In genomic region chr2:206442854-206443734, GRCh38 we compare ENCODE assay signal across 8 cellular contexts. TPM values are rescaled to one million over a fixed set of nuclear protein-coding genes. Genes with fewer than 3 reads are reported as not detected.
DNase-seq lines count a peak whose midpoint lies in the region; ATAC-seq, FAIRE-seq and TF ChIP-seq lines count a peak whose summit lies in the region.

ADAM23 (plus strand) TSS chr2:206443532; CDS start chr2:206443867, 335 bp downstream.

- FAIRE-seq in HepG2 (lab: Jason Lieb, UNC): no peak

- intact Hi-C loops in dorsolateral prefrontal cortex (cut with DNase I) (loop anchor here (2.0 to 10.0 kb wide), 5 partner anchors 112 to 356 kb away; partner anchors contain the start of gene INO80D (in 1 of the 2)), HepG2 (cut with micrococcal nuclease; ENCODE audit: unreplicated experiment) (loop anchor here (2.0 kb wide), 1 partner anchor 50 kb away; no protein-coding TSS in a partner anchor)

- BruUV-seq in HepG2 (replicated peaks; lab: Mats Ljungman, UMichigan): no TSS peak

- in situ Hi-C loops in HepG2 (cut with HindIII; ENCODE audit: extremely low pct_ligation_motif_present, low pct_unique_long_range_greater_than_20kb): no loop called here

- CTCF ChIA-PET in HepG2 (lab: Yijun Ruan, JAX; ENCODE audit: low intra/inter-chr PET ratio, low total read pairs): no interaction called here

- DNase-seq in DMS79 (lab: John Stamatoyannopoulos, UW) (peak; percentile 43), NCI-H1436 treated with DMSO at 0.1 percent for 48 hours (lab: John Stamatoyannopoulos, UW) (peak; percentile 39), dorsolateral prefrontal cortex (peak; percentile 87 to 95 (median 92)), HepG2 (ENCODE audit: low spot score) (no peak), UCSD-AML1 (lab: John Stamatoyannopoulos, UW; ENCODE audit: unreplicated experiment) (no peak)
- DNase-seq in activated CD4-positive, alpha-beta T cell treated with anti-CD3 and anti-CD28 coated beads for 48 hours: peak; percentile 51
- DNase-seq in stimulated activated CD4-positive, alpha-beta T cell treated with anti-CD3 and anti-CD28 coated beads, Interleukin-2, amount 100 ng/mL, for 4 hours (ENCODE audit: low read depth): peak; percentile 16

- H3K27ac ChIP-seq in dorsolateral prefrontal cortex: peak within 1 kb of the TSS; percentile 23 to 96 (median 89)
- H3K27ac ChIP-seq in HepG2 (ENCODE audit: extremely low read length, insufficient read depth, low read length): no peak within 1 kb of the TSS

- POLR2A ChIA-PET in HepG2 (lab: Yijun Ruan, JAX): no interaction called here

- no peaks in the 10 kb centered on the region for H3K9me3 ChIP-seq in HepG2 (ENCODE audit: low read length)

- H2AFZ ChIP-seq in HepG2 (ENCODE audit: low read length): no peak within 1 kb of the TSS

- H3K9ac ChIP-seq in HepG2 (ENCODE audit: insufficient read depth, low read depth, low read length): no peak within 1 kb of the TSS

- no peak for TF ChIP-seq RAD21 in HepG2 (CRISPR knock-in tag; IDR thresholded peaks at IDR 0.05)

- H3K4me3 ChIP-seq in dorsolateral prefrontal cortex (peak within 1 kb of the TSS; percentile 54 to 90 (median 74)), HepG2 (replicated peaks in 1 of 3; ENCODE audit: insufficient read depth in 1 of 3, low read depth in 2 of 3, low read length in 3 of 3) (peak within 1 kb of the TSS; percentile 45 to 69 (median 47); a peak in 4 of 6 replicates)

- TF ChIP-seq EP300 in HepG2 (IDR thresholded peaks at IDR 0.05; ENCODE audit: low read depth in 2 of 2, low read length in 2 of 2): no peak
- TF ChIP-seq EP300 in HepG2 (CRISPR knock-in tag; IDR thresholded peaks at IDR 0.05; ENCODE audit: borderline replicate concordance): no peak

- peaks cover 5% of the 10 kb centered on the region; the same call in 1 of the 2 replicates for H3K4me1 ChIP-seq in HepG2 (ENCODE audit: insufficient read depth, low read length)

- WGBS in HepG2 (ENCODE audit: low lambda C conversion rate): 8% methylated on average over 34 of the region's 81 CpGs

- peak within 1 kb of the TSS; percentile 71 for H3K4me2 ChIP-seq in HepG2 (ENCODE audit: low read depth, low read length)

- no peaks in the 10 kb centered on the region for H4K20me1 ChIP-seq in HepG2 (ENCODE audit: insufficient read depth, low read length)

- no peaks in the 10 kb centered on the region for H3K36me3 ChIP-seq in HepG2 (replicated peaks in 1 of 2; ENCODE audit: control insufficient read depth in 1 of 2, insufficient read depth in 2 of 2, low read length in 2 of 2)

- TF ChIP-seq CTCF in dorsolateral prefrontal cortex (IDR thresholded peaks at IDR 0.05 in 54 of 56, conservative IDR thresholded peaks at IDR 0.05 in 2 of 56; ENCODE audit: low read depth in 1 of 56, partially characterized antibody in 56 of 56) (peak in 53 of 56 donors; percentile 21 to 69 (median 49)), HepG2 (CRISPR knock-in tag; IDR thresholded peaks at IDR 0.05) (no peak)

- H3K27me3 ChIP-seq in dorsolateral prefrontal cortex: no peaks in the 10 kb centered on the region
- peaks cover 2 to 45% of the 10 kb centered on the region in 2 experiments for H3K27me3 ChIP-seq in HepG2 (ENCODE audit: control insufficient read depth in 1 of 2, insufficient read depth in 2 of 2, low read length in 2 of 2)

- ATAC-seq in GM21723 (IDR thresholded peaks at IDR 0.05; ENCODE audit: unreplicated experiment) (peak; percentile 46), HepG2 (peak; percentile 49)

- H3K79me2 ChIP-seq in HepG2 (ENCODE audit: insufficient read depth, low read length): no peaks in the 10 kb centered on the region

- no peak for TF ChIP-seq POLR2A in HepG2 (IDR thresholded peaks at IDR 0.05; ENCODE audit: insufficient read depth in 1 of 2, low read depth in 2 of 2, low read length in 2 of 2)

TF ChIP-seq in HepG2, 621 proteins besides CTCF, POLR2A, EP300 and RAD21:
- TF ChIP-seq ZBTB14 (CRISPR knock-in tag; IDR thresholded peaks at IDR 0.05): peak; percentile 69
- no peak for TF ChIP-seq ZNF33B (CRISPR knock-in tag; IDR thresholded peaks at IDR 0.05)
- TF ChIP-seq ZNF496 (CRISPR knock-in tag; IDR thresholded peaks at IDR 0.05; ENCODE audit: insufficient replicate concordance): no peak
- TF ChIP-seq EZH2 (conservative IDR thresholded peaks at IDR 0.05; ENCODE audit: low read depth, low read length): peak; percentile 93; the same call in 1 of the 2 replicates
- peak; percentile 50; the same call in 1 of the 2 replicates for TF ChIP-seq MYPOP (CRISPR knock-in tag; IDR thresholded peaks at IDR 0.05)
- 0 out of 2 replicates have a peak, but pooled peaks have one; percentile 5 for TF ChIP-seq STAG1 (CRISPR knock-in tag; IDR thresholded peaks at IDR 0.05)

RNA-seq across cellular contexts. Expression of gene ADAM23, which starts in this region (rescaled TPM):
- total RNA-seq in dorsolateral prefrontal cortex: 100 to 1,000 TPM in 7 of 120 experiments, 10 to 100 TPM in 113; 25.3 to 107 (median 76.3) TPM
- 0.04 TPM in 1 of 2 replicates, not detected in the other for total RNA-seq in HepG2 (2016; rRNA removed; fragmentation: Illumina TruSeq; extraction: Trizol)
- total RNA-seq in HepG2 (2016; cell fraction: cytosol; rRNA removed; fragmentation: Illumina TruSeq; extraction: Trizol; ENCODE audit: low read depth): not detected in 2 replicates
- total RNA-seq in HepG2 (2016; cell fraction: insoluble cytoplasmic fraction; rRNA removed; fragmentation: Illumina TruSeq; extraction: Trizol): not detected in 2 replicates
- 0.03 TPM in 1 of 2 replicates, not detected in the other for total RNA-seq in HepG2 (2016; cell fraction: membrane; rRNA removed; fragmentation: Illumina TruSeq; extraction: Trizol)
- total RNA-seq in HepG2 (2016; cell fraction: nucleus; rRNA removed; fragmentation: Illumina TruSeq; extraction: Trizol): not detected in 2 replicates
- polyA plus RNA-seq in HepG2 (2011; rRNA removed): not detected in 2 replicates
- 0.01 and 0.03 TPM in 2 replicates for polyA plus RNA-seq in HepG2 (2011; cell fraction: cytosol; rRNA removed)
- 0.02 and 0.06 TPM in 2 replicates for polyA plus RNA-seq in HepG2 (2011; cell fraction: nucleus; rRNA removed)
- polyA plus RNA-seq in HepG2 (2012): not detected in 2 replicates
- not detected in 2 replicates for polyA plus RNA-seq in HepG2 (2016; cell fraction: cytosol; fragmentation: Illumina TruSeq; extraction: Trizol; ENCODE audit: low read depth)
- polyA plus RNA-seq in HepG2 (2016; cell fraction: insoluble cytoplasmic fraction; fragmentation: Illumina TruSeq; extraction: Trizol; ENCODE audit: low read depth): not detected in 2 replicates
- polyA plus RNA-seq in HepG2 (2016; cell fraction: membrane; fragmentation: Illumina TruSeq; extraction: Trizol; ENCODE audit: low read depth): not detected in 2 replicates
- polyA plus RNA-seq in HepG2 (2016; cell fraction: nucleus; fragmentation: Illumina TruSeq; extraction: Trizol; ENCODE audit: insufficient read depth, low read depth): 0.07 TPM in 1 of 2 replicates, not detected in the other
- 0.12 TPM in 1 of 2 replicates, not detected in the other for polyA minus RNA-seq in HepG2 (2011; rRNA and poly(A)+ RNA removed; ENCODE audit: low replicate concordance)
- not detected in 2 replicates for polyA minus RNA-seq in HepG2 (2011; cell fraction: cytosol; rRNA and poly(A)+ RNA removed)
- polyA minus RNA-seq in HepG2 (2011; cell fraction: nucleus; rRNA and poly(A)+ RNA removed): 0.12 TPM in 1 of 2 replicates, not detected in the other

Comparison
In these comparisons a context has a peak if more than half of its experiments do, and no peak if none do; other contexts are left out.
1. RNA of gene ADAM23 (total RNA-seq): 25.3 to 107 TPM in dorsolateral prefrontal cortex; 0.03 to 0.04 TPM in HepG2; every median in the first group is over 10 times any median in the second.
2. Peak in ATAC-seq, H3K4me3 ChIP-seq and H3K4me2 ChIP-seq in HepG2; RNA of the gene not detected or under 1 TPM.
3. DNase-seq: peak in DMS79 (single experiment), NCI-H1436 treated with DMSO at 0.1 percent for 48 hours (single experiment), activated CD4-positive, alpha-beta T cell treated with anti-CD3 and anti-CD28 coated beads for 48 hours (single experiment), dorsolateral prefrontal cortex (10 of 10) and stimulated activated CD4-positive, alpha-beta T cell treated with anti-CD3 and anti-CD28 coated beads, Interleukin-2, amount 100 ng/mL, for 4 hours (single experiment); none in HepG2 (single experiment) and UCSD-AML1 (single experiment).